1 cellular context compared by ENCODE assay signal in the genomic region with DNA sequence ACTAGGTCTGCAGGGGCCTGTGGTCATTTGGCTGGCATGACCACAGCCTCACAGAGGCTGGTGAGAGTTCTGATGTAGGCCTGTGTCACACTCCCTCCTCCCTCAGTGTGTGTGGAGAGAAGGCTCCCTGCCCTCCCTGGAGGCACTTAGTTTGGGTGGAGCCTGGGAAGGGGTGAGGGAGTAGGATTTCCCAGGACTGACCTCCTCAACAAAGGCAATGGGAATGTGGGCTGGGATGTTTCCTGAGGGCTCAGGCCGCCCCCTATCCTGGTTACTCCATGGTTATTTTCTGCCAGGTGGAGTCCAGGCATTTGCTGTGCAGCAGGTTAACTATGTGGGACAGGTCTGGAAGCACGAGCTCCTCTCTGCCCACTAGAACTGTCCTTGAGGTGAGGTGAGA.
TF ChIP-seq lines count a peak whose summit lies in the region.

No MANE protein-coding gene starts in this region.

TF ChIP-seq in GM23338, 12 proteins besides CTCF, POLR2A, EP300 and RAD21 (continued from another document):
- TF ChIP-seq, protein P1, sequence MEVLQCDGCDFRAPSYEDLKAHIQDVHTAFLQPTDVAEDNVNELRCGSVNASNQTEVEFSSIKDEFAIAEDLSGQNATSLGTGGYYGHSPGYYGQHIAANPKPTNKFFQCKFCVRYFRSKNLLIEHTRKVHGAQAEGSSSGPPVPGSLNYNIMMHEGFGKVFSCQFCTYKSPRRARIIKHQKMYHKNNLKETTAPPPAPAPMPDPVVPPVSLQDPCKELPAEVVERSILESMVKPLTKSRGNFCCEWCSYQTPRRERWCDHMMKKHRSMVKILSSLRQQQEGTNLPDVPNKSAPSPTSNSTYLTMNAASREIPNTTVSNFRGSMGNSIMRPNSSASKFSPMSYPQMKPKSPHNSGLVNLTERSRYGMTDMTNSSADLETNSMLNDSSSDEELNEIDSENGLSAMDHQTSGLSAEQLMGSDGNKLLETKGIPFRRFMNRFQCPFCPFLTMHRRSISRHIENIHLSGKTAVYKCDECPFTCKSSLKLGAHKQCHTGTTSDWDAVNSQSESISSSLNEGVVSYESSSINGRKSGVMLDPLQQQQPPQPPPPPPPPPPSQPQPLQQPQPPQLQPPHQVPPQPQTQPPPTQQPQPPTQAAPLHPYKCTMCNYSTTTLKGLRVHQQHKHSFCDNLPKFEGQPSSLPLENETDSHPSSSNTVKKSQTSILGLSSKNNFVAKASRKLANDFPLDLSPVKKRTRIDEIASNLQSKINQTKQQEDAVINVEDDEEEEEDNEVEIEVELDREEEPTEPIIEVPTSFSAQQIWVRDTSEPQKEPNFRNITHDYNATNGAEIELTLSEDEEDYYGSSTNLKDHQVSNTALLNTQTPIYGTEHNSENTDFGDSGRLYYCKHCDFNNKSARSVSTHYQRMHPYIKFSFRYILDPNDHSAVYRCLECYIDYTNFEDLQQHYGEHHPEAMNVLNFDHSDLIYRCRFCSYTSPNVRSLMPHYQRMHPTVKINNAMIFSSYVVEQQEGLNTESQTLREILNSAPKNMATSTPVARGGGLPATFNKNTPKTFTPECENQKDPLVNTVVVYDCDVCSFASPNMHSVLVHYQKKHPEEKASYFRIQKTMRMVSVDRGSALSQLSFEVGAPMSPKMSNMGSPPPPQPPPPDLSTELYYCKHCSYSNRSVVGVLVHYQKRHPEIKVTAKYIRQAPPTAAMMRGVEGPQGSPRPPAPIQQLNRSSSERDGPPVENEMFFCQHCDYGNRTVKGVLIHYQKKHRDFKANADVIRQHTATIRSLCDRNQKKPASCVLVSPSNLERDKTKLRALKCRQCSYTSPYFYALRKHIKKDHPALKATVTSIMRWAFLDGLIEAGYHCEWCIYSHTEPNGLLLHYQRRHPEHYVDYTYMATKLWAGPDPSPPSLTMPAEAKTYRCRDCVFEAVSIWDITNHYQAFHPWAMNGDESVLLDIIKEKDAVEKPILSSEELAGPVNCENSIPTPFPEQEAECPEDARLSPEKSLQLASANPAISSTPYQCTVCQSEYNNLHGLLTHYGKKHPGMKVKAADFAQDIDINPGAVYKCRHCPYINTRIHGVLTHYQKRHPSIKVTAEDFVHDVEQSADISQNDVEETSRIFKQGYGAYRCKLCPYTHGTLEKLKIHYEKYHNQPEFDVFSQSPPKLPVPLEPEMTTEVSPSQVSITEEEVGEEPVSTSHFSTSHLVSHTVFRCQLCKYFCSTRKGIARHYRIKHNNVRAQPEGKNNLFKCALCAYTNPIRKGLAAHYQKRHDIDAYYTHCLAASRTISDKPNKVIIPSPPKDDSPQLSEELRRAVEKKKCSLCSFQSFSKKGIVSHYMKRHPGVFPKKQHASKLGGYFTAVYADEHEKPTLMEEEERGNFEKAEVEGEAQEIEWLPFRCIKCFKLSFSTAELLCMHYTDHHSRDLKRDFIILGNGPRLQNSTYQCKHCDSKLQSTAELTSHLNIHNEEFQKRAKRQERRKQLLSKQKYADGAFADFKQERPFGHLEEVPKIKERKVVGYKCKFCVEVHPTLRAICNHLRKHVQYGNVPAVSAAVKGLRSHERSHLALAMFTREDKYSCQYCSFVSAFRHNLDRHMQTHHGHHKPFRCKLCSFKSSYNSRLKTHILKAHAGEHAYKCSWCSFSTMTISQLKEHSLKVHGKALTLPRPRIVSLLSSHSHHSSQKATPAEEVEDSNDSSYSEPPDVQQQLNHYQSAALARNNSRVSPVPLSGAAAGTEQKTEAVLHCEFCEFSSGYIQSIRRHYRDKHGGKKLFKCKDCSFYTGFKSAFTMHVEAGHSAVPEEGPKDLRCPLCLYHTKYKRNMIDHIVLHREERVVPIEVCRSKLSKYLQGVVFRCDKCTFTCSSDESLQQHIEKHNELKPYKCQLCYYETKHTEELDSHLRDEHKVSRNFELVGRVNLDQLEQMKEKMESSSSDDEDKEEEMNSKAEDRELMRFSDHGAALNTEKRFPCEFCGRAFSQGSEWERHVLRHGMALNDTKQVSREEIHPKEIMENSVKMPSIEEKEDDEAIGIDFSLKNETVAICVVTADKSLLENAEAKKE (CRISPR knock-in tag; IDR thresholded peaks at IDR 0.05) = no peak
- TF ChIP-seq JUNB (IDR thresholded peaks at IDR 0.05; ENCODE audit: unreplicated experiment) = no peak
- TF ChIP-seq, protein P2, sequence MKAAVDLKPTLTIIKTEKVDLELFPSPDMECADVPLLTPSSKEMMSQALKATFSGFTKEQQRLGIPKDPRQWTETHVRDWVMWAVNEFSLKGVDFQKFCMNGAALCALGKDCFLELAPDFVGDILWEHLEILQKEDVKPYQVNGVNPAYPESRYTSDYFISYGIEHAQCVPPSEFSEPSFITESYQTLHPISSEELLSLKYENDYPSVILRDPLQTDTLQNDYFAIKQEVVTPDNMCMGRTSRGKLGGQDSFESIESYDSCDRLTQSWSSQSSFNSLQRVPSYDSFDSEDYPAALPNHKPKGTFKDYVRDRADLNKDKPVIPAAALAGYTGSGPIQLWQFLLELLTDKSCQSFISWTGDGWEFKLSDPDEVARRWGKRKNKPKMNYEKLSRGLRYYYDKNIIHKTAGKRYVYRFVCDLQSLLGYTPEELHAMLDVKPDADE (IDR thresholded peaks at IDR 0.05) = no peak
